17 cellular contexts compared by ENCODE assay signal in genomic region chr1:55206210-55206609, GRCh38. TPM values are rescaled to one million over a fixed set of nuclear protein-coding genes. Genes with fewer than 3 reads are reported as not detected.
DNase-seq lines count a peak whose midpoint lies in the region; ATAC-seq, FAIRE-seq and TF ChIP-seq lines count a peak whose summit lies in the region.
"Had no signal": no experiment of that assay in that cellular context is flagged by ENCODE, and none has a peak within 500 bp of the region (broad histone marks: within the 10 kb centered on the region; RNA-seq: fewer than 3 reads in every experiment).

No MANE protein-coding gene starts in this region.

- peaks cover 100% of the 10 kb centered on the region for H3K79me2 ChIP-seq in Karpas-422 (ENCODE audit: low read length)
- H3K79me2 ChIP-seq in K562 (ENCODE audit: control insufficient read depth, insufficient read depth, low read length): peaks cover 96% of the 10 kb centered on the region

- no peak for TF ChIP-seq RAD21 in K562 (CRISPR knock-in tag; conservative IDR thresholded peaks at IDR 0.05 in 1 of 2, IDR thresholded peaks at IDR 0.05 in 1 of 2)

- intact Hi-C loops in cardiac septum (cut with DNase I): no loop called here
- intact Hi-C loops in K562 (cut with micrococcal nuclease): no loop called here

- H2AFZ ChIP-seq in Karpas-422 (ENCODE audit: low read length): no peak overlapping the region
- H2AFZ ChIP-seq in K562 (ENCODE audit: low read depth, low read length): no peak overlapping the region

- H3K9ac ChIP-seq in Karpas-422 (ENCODE audit: low read length) (no peak overlapping the region), K562 (ENCODE audit: insufficient read depth in 1 of 2, low read depth in 2 of 2, low read length in 2 of 2) (peak overlapping the region in 1 of 2 experiments; percentile 2; a peak in 1 of 4 replicates)

- peak; percentile 47 for ATAC-seq in K562
- ATAC-seq: A549 had no signal

- BruUV-seq in K562 (replicated peaks; lab: Mats Ljungman, UMichigan): no TSS peak

- H3K4me1 ChIP-seq in cardiac muscle cell (ENCODE audit: low read depth): peaks cover 26% of the 10 kb centered on the region
- H3K4me1 ChIP-seq in Karpas-422 (ENCODE audit: low read length): peaks cover 67% of the 10 kb centered on the region
- peaks cover 7 to 51% of the 10 kb centered on the region in 2 experiments for H3K4me1 ChIP-seq in K562 (replicated peaks in 1 of 2; ENCODE audit: control insufficient read depth in 2 of 2, insufficient read depth in 2 of 2, low read length in 2 of 2)

- H3K4me2 ChIP-seq in Karpas-422 (ENCODE audit: low read depth, low read length, poor library complexity, severe bottlenecking) (peak overlapping the region; percentile 3), K562 (ENCODE audit: insufficient read depth, low read length) (peak overlapping the region; percentile 32; the same call in 1 of the 2 replicates)
- H3K4me2 ChIP-seq: A549 had no signal

- H3K27ac ChIP-seq in cardiac muscle cell (peak overlapping the region; percentile 24), Karpas-422 (ENCODE audit: low read length) (no peak overlapping the region), K562 (ENCODE audit: extremely low read depth, low read depth, low read length) (peak overlapping the region; percentile 52; the same call in 2 of the 3 replicates)
- H3K27ac ChIP-seq: A549, C4-2B, RWPE1 had no signal

- TF ChIP-seq CTCF in cardiac muscle cell (IDR thresholded peaks at IDR 0.05; ENCODE audit: low read depth, low read length) (no peak), K562 (IDR thresholded peaks at IDR 0.05 in 2 of 3, conservative IDR thresholded peaks at IDR 0.05 in 1 of 3; ENCODE audit: insufficient read depth in 2 of 3, low read depth in 1 of 3, low read length in 3 of 3) (no peak)

- peak in 1 of 2 donors; percentile 30 for DNase-seq in cardiac muscle cell (ENCODE audit: low read depth in 1 of 2, low spot score in 1 of 2)
- no peak for DNase-seq in cardiac septum (ENCODE audit: low spot score)
- DNase-seq in Karpas-422: no peak
- no peak for DNase-seq in K562 (ENCODE audit: extremely low read depth in 1 of 4, low spot score in 3 of 4)
- peak; percentile 6 for DNase-seq in superior temporal gyrus (ENCODE audit: extremely low spot score)
- no peak for DNase-seq in H54 (ENCODE audit: insufficient read length, low spot score)
- DNase-seq in NCI-H82 (lab: John Stamatoyannopoulos, UW): no peak
- DNase-seq: EL, HCEC 1CT, NCI-H1417 treated with DMSO at 0.1 percent for 48 hours, NCI-H1930, NCI-H446, NCI-H69, PC-3 had no signal

- no peaks in the 10 kb centered on the region for H3K27me3 ChIP-seq in cardiac muscle cell
- no peaks in the 10 kb centered on the region for H3K27me3 ChIP-seq in Karpas-422 (ENCODE audit: low read length)
- H3K27me3 ChIP-seq in K562 (ENCODE audit: control insufficient read depth in 2 of 2, insufficient read depth in 2 of 2, low read length in 2 of 2): no peaks in the 10 kb centered on the region

- no peak for TF ChIP-seq EP300 in K562 (IDR thresholded peaks at IDR 0.05; ENCODE audit: low read length)

- 9% methylated on average over 2 of the region's 2 CpGs for WGBS in K562 (ENCODE audit: insufficient coverage, low coverage, missing lambda C conversion rate)

- H3K4me3 ChIP-seq in cardiac muscle cell (no peak overlapping the region), Karpas-422 (ENCODE audit: low read length) (no peak overlapping the region), K562 (no peak overlapping the region)
- H3K4me3 ChIP-seq: A549 had no signal

- FAIRE-seq in K562 (lab: Jason Lieb, UNC): no peak
- FAIRE-seq in H54 (lab: Jason Lieb, UNC): no peak
- FAIRE-seq: A549 had no signal

- in situ Hi-C loops in K562 (cut with MboI): no loop called here

- H3K9me1 ChIP-seq in K562 (ENCODE audit: control insufficient read depth, insufficient read depth, low read length): no peaks in the 10 kb centered on the region

- H4K20me1 ChIP-seq in Karpas-422 (ENCODE audit: insufficient read depth, low read depth, low read length): peaks cover 12% of the 10 kb centered on the region; the same call in 1 of the 2 replicates
- no peaks in the 10 kb centered on the region for H4K20me1 ChIP-seq in K562 (replicated peaks; ENCODE audit: control insufficient read depth, insufficient read depth, low read length)

- POLR2A ChIA-PET in K562 (lab: Yijun Ruan, JAX): interaction anchor here (0.6 to 2.9 kb wide), 7 partner anchors 9 to 17 kb away, joined by 3 to 23 read pairs (median 4); partner anchors contain the start of gene USP24

- TF ChIP-seq POLR2A in K562 (conservative IDR thresholded peaks at IDR 0.05): no peak
- no peak for TF ChIP-seq POLR2A in H54 (IDR thresholded peaks at IDR 0.05; ENCODE audit: low read depth, low read length)

- H3K9me2 ChIP-seq in Karpas-422 (replicated peaks; ENCODE audit: insufficient read depth, low read length): no peaks in the 10 kb centered on the region

- CTCF ChIA-PET in K562 (lab: Yijun Ruan, JAX; ENCODE audit: low intra/inter-chr PET ratio): no interaction called here

- H3K9me3 ChIP-seq in cardiac muscle cell (ENCODE audit: low read depth) (no peaks in the 10 kb centered on the region), Karpas-422 (ENCODE audit: low read length) (no peaks in the 10 kb centered on the region), K562 (replicated peaks; ENCODE audit: control insufficient read depth, insufficient read depth, low read depth, low read length) (no peaks in the 10 kb centered on the region)
- H3K9me3 ChIP-seq: A549 had no signal

- no peaks in the 10 kb centered on the region for H3K36me3 ChIP-seq in cardiac muscle cell
- H3K36me3 ChIP-seq in Karpas-422 (ENCODE audit: insufficient read depth, low read length): peaks cover 26% of the 10 kb centered on the region
- peaks cover 35% of the 10 kb centered on the region for H3K36me3 ChIP-seq in K562 (ENCODE audit: control insufficient read depth, insufficient read depth, low read length)

TF ChIP-seq in K562, 482 proteins besides CTCF, POLR2A, EP300 and RAD21 (continues in another document):
- TF ChIP-seq POLR2B (IDR thresholded peaks at IDR 0.05; ENCODE audit: low read depth, partially characterized antibody) (no peak), SMAD1 (IDR thresholded peaks at IDR 0.05; ENCODE audit: low read depth, low read length, partially characterized antibody) (no peak), ZNF449 (CRISPR knock-in tag; IDR thresholded peaks at IDR 0.05) (no peak), SMARCE1 (IDR thresholded peaks at IDR 0.05) (no peak), ZEB2 (IDR thresholded peaks at IDR 0.05) (peak; percentile 37; the same call in 1 of the 2 replicates), MEF2D (tag; conservative IDR thresholded peaks at IDR 0.05; ENCODE audit: low read depth) (no peak), HLTF (IDR thresholded peaks at IDR 0.05) (0 out of 2 replicates have a peak, but pooled peaks have one; percentile 63), ZNF764 (CRISPR knock-in tag; IDR thresholded peaks at IDR 0.05; ENCODE audit: low read depth) (no peak), CREB1 (IDR thresholded peaks at IDR 0.05) (no peak), CREB1 (CRISPR knock-in tag; IDR thresholded peaks at IDR 0.05) (no peak), CBX1 (IDR thresholded peaks at IDR 0.05; ENCODE audit: low read depth) (no peak), CBX3 (IDR thresholded peaks at IDR 0.05; ENCODE audit: borderline replicate concordance in 1 of 2, low read length in 2 of 2) (no peak), TEAD2 (tag; IDR thresholded peaks at IDR 0.05) (no peak), ZNF324 (CRISPR knock-in tag; IDR thresholded peaks at IDR 0.05) (peak; percentile 91)
- TF ChIP-seq, protein P1, sequence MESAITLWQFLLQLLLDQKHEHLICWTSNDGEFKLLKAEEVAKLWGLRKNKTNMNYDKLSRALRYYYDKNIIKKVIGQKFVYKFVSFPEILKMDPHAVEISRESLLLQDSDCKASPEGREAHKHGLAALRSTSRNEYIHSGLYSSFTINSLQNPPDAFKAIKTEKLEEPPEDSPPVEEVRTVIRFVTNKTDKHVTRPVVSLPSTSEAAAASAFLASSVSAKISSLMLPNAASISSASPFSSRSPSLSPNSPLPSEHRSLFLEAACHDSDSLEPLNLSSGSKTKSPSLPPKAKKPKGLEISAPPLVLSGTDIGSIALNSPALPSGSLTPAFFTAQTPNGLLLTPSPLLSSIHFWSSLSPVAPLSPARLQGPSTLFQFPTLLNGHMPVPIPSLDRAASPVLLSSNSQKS (CRISPR knock-in tag; IDR thresholded peaks at IDR 0.05): no peak

RNA-seq across cellular contexts. Expression of gene USP24, which starts 9.0 kb away (rescaled TPM):
- 15.3 and 34.9 TPM in 2 replicates for total RNA-seq in cardiac muscle cell
- polyA plus RNA-seq in cardiac muscle cell: 8.0 and 12.6 TPM in 2 replicates
- total RNA-seq in cardiac septum: 45.1 TPM
- 53.9 and 89.8 TPM in 2 replicates for total RNA-seq in Karpas-422 (2014; rRNA removed; shearing (Covaris generic); ENCODE audit: low replicate concordance)
- 62.0 and 200 TPM in 2 replicates for total RNA-seq in K562 (2011; cell fraction: chromatin; rRNA removed; ENCODE audit: low replicate concordance)
- total RNA-seq in K562 (2011; cell fraction: nucleolus; rRNA removed): 24.7 and 42.9 TPM in 2 replicates
- 66.4 and 102 TPM in 2 replicates for total RNA-seq in K562 (2011; cell fraction: nucleoplasm; rRNA removed)
- total RNA-seq in K562 (2014; rRNA removed): 33.9 and 36.8 TPM in 2 replicates
- 54.5 and 56.4 TPM in 2 replicates for total RNA-seq in K562 (2014; rRNA removed; fragmentation: Illumina TruSeq; extraction: Trizol)
- 57.6 and 62.6 TPM in 2 replicates for total RNA-seq in K562 (2015; rRNA removed; fragmentation: Illumina TruSeq; extraction: Trizol)
- total RNA-seq in K562 (2021): 40.5 and 43.4 TPM in 2 replicates
- 22.0 and 31.3 TPM in 2 replicates for polyA plus RNA-seq in K562 (2011; rRNA removed)
- 14.2 and 17.7 TPM in 2 replicates for polyA plus RNA-seq in K562 (2011; cell fraction: cytosol; rRNA removed)
- polyA plus RNA-seq in K562 (2011; cell fraction: nucleus; rRNA removed): 47.1 and 49.3 TPM in 2 replicates
- polyA plus RNA-seq in K562 (2012): 23.4 and 27.9 TPM in 2 replicates
- 38.2 and 43.5 TPM in 2 replicates for polyA plus RNA-seq in K562 (2014; fragmentation: Illumina TruSeq; extraction: Trizol)
- 10 to 100 TPM in 1 of 2 experiments, 1 to 10 TPM in 1; 7.7 to 14.1 TPM for polyA plus RNA-seq in K562 (2014; fragmentation: Nextera tagmentation; extraction: Ambion mirVana)
- 25.7 and 32.9 TPM in 2 replicates for polyA plus RNA-seq in K562 (2014; rRNA removed)
- 109 and 122 TPM in 2 replicates for polyA minus RNA-seq in K562 (2011; rRNA and poly(A)+ RNA removed)
- 32.7 and 45.0 TPM in 2 replicates for polyA minus RNA-seq in K562 (2011; cell fraction: cytosol; rRNA and poly(A)+ RNA removed)
- polyA minus RNA-seq in K562 (2011; cell fraction: nucleus; rRNA and poly(A)+ RNA removed): 65.6 and 111 TPM in 2 replicates
